22 cellular contexts compared by ENCODE assay signal in genomic region chr11:74909812-74910211, GRCh38. TPM values are rescaled to one million over a fixed set of nuclear protein-coding genes. Genes with fewer than 3 reads are reported as not detected.
DNase-seq lines count a peak whose midpoint lies in the region; ATAC-seq and TF ChIP-seq lines count a peak whose summit lies in the region.
"Had no signal": no experiment of that assay in that cellular context is flagged by ENCODE, and none has a peak within 500 bp of the region (broad histone marks: within the 10 kb centered on the region; RNA-seq: fewer than 3 reads in every experiment).

No MANE protein-coding gene starts in this region.

- H3K4me1 Mint-ChIP-seq in IgD-negative memory B cell = peaks cover 7 to 23% (median 19%) of the 10 kb centered on the region in 3 donors
- H3K4me1 Mint-ChIP-seq in memory B cell = peaks cover 14% of the 10 kb centered on the region

- H3K27ac Mint-ChIP-seq in IgD-negative memory B cell = peak overlapping the region in 2 of 3 donors; percentile 28 to 46
- peak overlapping the region; percentile 21 for H3K27ac Mint-ChIP-seq in memory B cell
- H3K27ac Mint-ChIP-seq: CD4-positive, alpha-beta T cell had no signal

- H3K4me1 ChIP-seq in cardiac muscle cell (ENCODE audit: low read depth) (peaks cover 10% of the 10 kb centered on the region), right cardiac atrium (ENCODE audit: control insufficient read depth, insufficient read depth, low read length) (no peaks in the 10 kb centered on the region)
- H3K4me1 ChIP-seq: Caco-2 had no signal

- H3K36me3 Mint-ChIP-seq in IgD-negative memory B cell = peaks cover 4% of the 10 kb centered on the region
- H3K36me3 Mint-ChIP-seq in memory B cell = peaks cover 42% of the 10 kb centered on the region

- H3K9me3 Mint-ChIP-seq in IgD-negative memory B cell (peaks cover 0 to 1% (median 0%) of the 10 kb centered on the region in 3 donors), memory B cell (no peaks in the 10 kb centered on the region)
- H3K9me3 Mint-ChIP-seq: CD4-positive, alpha-beta T cell had no signal

- H3K4me3 ChIP-seq in cardiac muscle cell (no peak overlapping the region), right cardiac atrium (ENCODE audit: low read length) (no peak overlapping the region)

- ATAC-seq in right cardiac atrium = no peak
- ATAC-seq in memory B cell (ENCODE audit: low read depth) = no peak
- no peak for ATAC-seq in GM21526 (IDR thresholded peaks at IDR 0.05; ENCODE audit: low FRiP score, unreplicated experiment)
- ATAC-seq: Right ventricle myocardium inferior had no signal

- intact Hi-C loops in right cardiac atrium (cut with DNase I) = no loop called here

- H3K36me3 ChIP-seq in cardiac muscle cell = peaks cover 17% of the 10 kb centered on the region

- no peaks in the 10 kb centered on the region for H3K27me3 ChIP-seq in cardiac muscle cell
- H3K27me3 ChIP-seq in right cardiac atrium (ENCODE audit: control insufficient read depth, insufficient read depth) = no peaks in the 10 kb centered on the region

- H3K27ac ChIP-seq in cardiac muscle cell (peak overlapping the region; percentile 44), right cardiac atrium (ENCODE audit: low read length) (no peak overlapping the region)
- H3K27ac ChIP-seq: 22Rv1 had no signal

- WGBS in right cardiac atrium = 92% methylated on average over 4 of the region's 4 CpGs

- H3K4me3 Mint-ChIP-seq in IgD-negative memory B cell (peak overlapping the region in 1 of 4 donors; percentile 49), memory B cell (no peak overlapping the region)
- H3K4me3 Mint-ChIP-seq: CD4-positive, alpha-beta T cell had no signal

- no peaks in the 10 kb centered on the region for H3K9me3 ChIP-seq in cardiac muscle cell (ENCODE audit: low read depth)
- H3K9me3 ChIP-seq in right cardiac atrium (ENCODE audit: control insufficient read depth, low read length) = no peaks in the 10 kb centered on the region
- H3K9me3 ChIP-seq: Caco-2 had no signal

- no peak for DNase-seq in cardiac muscle cell (ENCODE audit: low read depth in 1 of 2, low spot score in 1 of 2)
- DNase-seq in right cardiac atrium = no peak
- DNase-seq in memory B cell (ENCODE audit: low spot score in 2 of 2) = no peak
- DNase-seq in SK-N-DZ (ENCODE audit: low spot score) = no peak
- no peak for DNase-seq in Kasumi-1 (lab: John Stamatoyannopoulos, UW)
- no peak for DNase-seq in GM19238 (ENCODE audit: insufficient read length, low spot score)
- DNase-seq: AML-193; Caco-2; CD4-positive, alpha-beta T cell; GDM1; GOT3; NCI-H1092 treated with DMSO at 0.1 percent for 48 hours; NCI-H146; NCI-H2029 treated with DMSO at 0.1 percent for 48 hours; NCI-H2171; NCI-H446; NK-92 treated with Interleukin-12 subunit alpha and Interleukin-12 subunit beta, amount 100 ng/mL, for 24 hours; SW 1271 had no signal

- no peak for TF ChIP-seq CTCF in cardiac muscle cell (IDR thresholded peaks at IDR 0.05; ENCODE audit: low read depth, low read length)

- H3K27me3 Mint-ChIP-seq in IgD-negative memory B cell (no peaks in the 10 kb centered on the region), memory B cell (no peaks in the 10 kb centered on the region)
- H3K27me3 Mint-ChIP-seq: CD4-positive, alpha-beta T cell had no signal

RNA-seq across cellular contexts. Expression of gene XRRA1, which starts 39.1 kb away (rescaled TPM):
- total RNA-seq in cardiac muscle cell = 15.2 and 35.9 TPM in 2 replicates
- 16.0 and 20.2 TPM in 2 replicates for polyA plus RNA-seq in cardiac muscle cell
- 10 to 100 TPM in 2 of 4 donors, 1 to 10 TPM in 2; 6.3 to 15.2 (median 11.3) TPM for total RNA-seq in right cardiac atrium
- polyA plus RNA-seq in right cardiac atrium = 2.4 TPM
- 4.8 TPM for polyA plus RNA-seq in IgD-negative memory B cell
- polyA plus RNA-seq in SK-N-DZ (2014; cell fraction: cytosol; rRNA removed) = 13.5 and 14.1 TPM in 2 replicates
- polyA plus RNA-seq in SK-N-DZ (2014; cell fraction: nucleus; rRNA removed) = 9.6 and 17.8 TPM in 2 replicates

RNA-seq across cellular contexts. Expression of gene SPCS2, which starts 39.3 kb away (rescaled TPM):
- total RNA-seq in cardiac muscle cell (38.1 and 48.5 TPM in 2 replicates), right cardiac atrium (100 to 1,000 TPM in 3 of 4 donors, 10 to 100 TPM in 1; 91.5 to 127 (median 118) TPM)
- polyA plus RNA-seq in cardiac muscle cell (333 and 430 TPM in 2 replicates), right cardiac atrium (125 TPM), IgD-negative memory B cell (322 TPM)
- 26.9 and 213 TPM in 2 replicates for polyA plus RNA-seq in SK-N-DZ (2014; cell fraction: cytosol; rRNA removed)
- polyA plus RNA-seq in SK-N-DZ (2014; cell fraction: nucleus; rRNA removed) = 22.5 and 149 TPM in 2 replicates
